ENCODE assay signal across 1 cellular context in genomic region chr3:42749753-42750231, GRCh38.
TF ChIP-seq lines count a peak whose summit lies in the region.

No MANE protein-coding gene starts in this region.

TF ChIP-seq in H1, 55 proteins besides CTCF, POLR2A, EP300 and RAD21:
- no peak for TF ChIP-seq RFX5 (IDR thresholded peaks at IDR 0.05; ENCODE audit: borderline replicate concordance, low read depth, low read length)
- no peak for TF ChIP-seq SIRT6 (IDR thresholded peaks at IDR 0.05; ENCODE audit: low read length)
- TF ChIP-seq MAX (IDR thresholded peaks at IDR 0.05), result peak; percentile 66
- TF ChIP-seq, protein P1, sequence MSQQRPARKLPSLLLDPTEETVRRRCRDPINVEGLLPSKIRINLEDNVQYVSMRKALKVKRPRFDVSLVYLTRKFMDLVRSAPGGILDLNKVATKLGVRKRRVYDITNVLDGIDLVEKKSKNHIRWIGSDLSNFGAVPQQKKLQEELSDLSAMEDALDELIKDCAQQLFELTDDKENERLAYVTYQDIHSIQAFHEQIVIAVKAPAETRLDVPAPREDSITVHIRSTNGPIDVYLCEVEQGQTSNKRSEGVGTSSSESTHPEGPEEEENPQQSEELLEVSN (IDR thresholded peaks at IDR 0.05), result peak; percentile 33; the same call in 1 of the 2 replicates
- no peak for TF ChIP-seq SAP30 (IDR thresholded peaks at IDR 0.05; ENCODE audit: insufficient read depth, insufficient replicate concordance, low read length)
- no peak for TF ChIP-seq ATF3 (IDR thresholded peaks at IDR 0.05; ENCODE audit: insufficient read depth, low read depth, low read length)
- TF ChIP-seq ASH2L (IDR thresholded peaks at IDR 0.05; ENCODE audit: low read length), result peak; percentile 29
- TF ChIP-seq TAF1 (IDR thresholded peaks at IDR 0.05; ENCODE audit: low read depth, low read length), result no peak
- TF ChIP-seq SUZ12 (IDR thresholded peaks at IDR 0.05; ENCODE audit: low read length), result no peak
- TF ChIP-seq CEBPB (IDR thresholded peaks at IDR 0.05; ENCODE audit: low read depth, low read length), result no peak
- TF ChIP-seq CREB1 (IDR thresholded peaks at IDR 0.05), result no peak
- no peak for TF ChIP-seq HDAC6 (IDR thresholded peaks at IDR 0.05; ENCODE audit: low read depth, low read length)
- no peak for TF ChIP-seq YY1 (IDR thresholded peaks at IDR 0.05; ENCODE audit: low read depth, low read length)
- TF ChIP-seq TCF12 (IDR thresholded peaks at IDR 0.05; ENCODE audit: low read depth, low read length), result no peak
- no peak for TF ChIP-seq KDM4A (IDR thresholded peaks at IDR 0.05; ENCODE audit: low read depth, low read length, severe bottlenecking)
- TF ChIP-seq RXRA (IDR thresholded peaks at IDR 0.05; ENCODE audit: insufficient read depth, low read depth, low read length), result no peak
- TF ChIP-seq RNF2 (IDR thresholded peaks at IDR 0.05; ENCODE audit: borderline replicate concordance, low read depth, low read length, missing control alignments, poor library complexity, severe bottlenecking), result no peak
- TF ChIP-seq SIX5 (IDR thresholded peaks at IDR 0.05; ENCODE audit: low read depth, low read length), result no peak
- peak; percentile 74 for TF ChIP-seq TEAD4 (IDR thresholded peaks at IDR 0.05; ENCODE audit: low read depth, low read length)
- TF ChIP-seq HDAC2 (IDR thresholded peaks at IDR 0.05; ENCODE audit: borderline replicate concordance in 1 of 2, low read depth in 2 of 2, low read length in 2 of 2), result no peak
- TF ChIP-seq, protein P2, sequence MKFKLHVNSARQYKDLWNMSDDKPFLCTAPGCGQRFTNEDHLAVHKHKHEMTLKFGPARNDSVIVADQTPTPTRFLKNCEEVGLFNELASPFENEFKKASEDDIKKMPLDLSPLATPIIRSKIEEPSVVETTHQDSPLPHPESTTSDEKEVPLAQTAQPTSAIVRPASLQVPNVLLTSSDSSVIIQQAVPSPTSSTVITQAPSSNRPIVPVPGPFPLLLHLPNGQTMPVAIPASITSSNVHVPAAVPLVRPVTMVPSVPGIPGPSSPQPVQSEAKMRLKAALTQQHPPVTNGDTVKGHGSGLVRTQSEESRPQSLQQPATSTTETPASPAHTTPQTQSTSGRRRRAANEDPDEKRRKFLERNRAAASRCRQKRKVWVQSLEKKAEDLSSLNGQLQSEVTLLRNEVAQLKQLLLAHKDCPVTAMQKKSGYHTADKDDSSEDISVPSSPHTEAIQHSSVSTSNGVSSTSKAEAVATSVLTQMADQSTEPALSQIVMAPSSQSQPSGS (IDR thresholded peaks at IDR 0.05; ENCODE audit: low read length), result no peak
- TF ChIP-seq ZNF274 (IDR thresholded peaks at IDR 0.05; ENCODE audit: borderline replicate concordance, extremely low read depth, low read length), result no peak
